ENCODE assay signal across 25 cellular contexts in the genomic region with DNA sequence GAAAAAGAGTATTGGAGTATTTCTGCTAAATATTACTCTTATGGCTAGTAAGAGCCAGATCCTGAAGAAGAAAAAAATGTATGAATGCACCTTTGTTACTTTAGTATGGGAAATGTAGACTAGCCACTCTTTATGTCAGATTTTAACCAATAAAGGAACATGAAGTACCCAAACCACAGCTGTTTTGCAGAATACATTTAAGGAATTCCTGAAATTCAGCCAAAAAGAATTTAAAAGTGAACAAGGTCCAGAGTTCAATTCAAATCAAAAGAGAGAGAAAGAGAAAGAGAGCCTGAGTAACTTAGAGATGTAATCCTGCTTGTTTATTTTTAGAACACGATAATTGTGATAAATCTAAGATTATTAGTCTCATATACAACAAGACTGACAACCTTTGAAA. TPM values are rescaled to one million over a fixed set of nuclear protein-coding genes. Genes with fewer than 3 reads are reported as not detected.
DNase-seq lines count a peak whose midpoint lies in the region; ATAC-seq and TF ChIP-seq lines count a peak whose summit lies in the region.
"Had no signal": no experiment of that assay in that cellular context is flagged by ENCODE, and none has a peak within 500 bp of the region (broad histone marks: within the 10 kb centered on the region; RNA-seq: fewer than 3 reads in every experiment).

No MANE protein-coding gene starts in this region.

- H3K9me3 Mint-ChIP-seq in progenitor cell of endocrine pancreas (ENCODE audit: low read depth) (peaks cover 5% of the 10 kb centered on the region), HFFc6 (no peaks in the 10 kb centered on the region)
- H3K9me3 Mint-ChIP-seq in effector memory CD8-positive, alpha-beta T cell = peaks cover 0 to 4% of the 10 kb centered on the region in 2 donors
- H3K9me3 Mint-ChIP-seq: dendritic cell treated with granulocyte-macrophage colony-stimulating factor and Interleukin-4, amounts not matched to agents 40 ng/mL and 50 ng/mL, for 4 days; T-helper 1 cell treated with Interleukin-12 subunit alpha and Interleukin-12 subunit beta and Interleukin-4 antibody, amounts not matched to agents 30 μg/mL and 1 μg/mL, for 36 hours had no signal

- H3K9me3 ChIP-seq in adipocyte (ENCODE audit: control insufficient read depth, low read length) = no peaks in the 10 kb centered on the region
- H3K9me3 ChIP-seq: mucosa of descending colon, pancreas had no signal

- H3K27me3 Mint-ChIP-seq in progenitor cell of endocrine pancreas (no peaks in the 10 kb centered on the region), HFFc6 (ENCODE audit: insufficient read depth) (peaks cover 4% of the 10 kb centered on the region)
- peaks cover 0 to 8% of the 10 kb centered on the region in 2 donors for H3K27me3 Mint-ChIP-seq in effector memory CD8-positive, alpha-beta T cell

- H3K4me1 Mint-ChIP-seq in progenitor cell of endocrine pancreas (ENCODE audit: low read depth) (peaks cover 44% of the 10 kb centered on the region), HFFc6 (ENCODE audit: low read depth) (peaks cover 9% of the 10 kb centered on the region; the same call in 1 of the 2 replicates)
- no peaks in the 10 kb centered on the region for H3K4me1 Mint-ChIP-seq in effector memory CD8-positive, alpha-beta T cell (ENCODE audit: low read depth in 2 of 2)

- H3K4me1 ChIP-seq in adipocyte (ENCODE audit: control insufficient read depth, insufficient read depth, low read length) = peaks cover 40% of the 10 kb centered on the region

- ATAC-seq in GM21576 (IDR thresholded peaks at IDR 0.05; ENCODE audit: unreplicated experiment) = no peak
- ATAC-seq in effector memory CD8-positive, alpha-beta T cell (replicated peaks) = no peak
- ATAC-seq: mucosa of descending colon, Panc1, pancreas, sciatic nerve had no signal

- peaks cover 2% of the 10 kb centered on the region for H3K36me3 Mint-ChIP-seq in progenitor cell of endocrine pancreas (ENCODE audit: insufficient read depth)
- no peaks in the 10 kb centered on the region for H3K36me3 Mint-ChIP-seq in effector memory CD8-positive, alpha-beta T cell (ENCODE audit: insufficient read depth)
- no peaks in the 10 kb centered on the region for H3K36me3 Mint-ChIP-seq in HFFc6 (ENCODE audit: low read depth)

- H3K27me3 ChIP-seq in adipocyte (replicated peaks; ENCODE audit: control insufficient read depth, insufficient read depth, low read length) = no peaks in the 10 kb centered on the region
- H3K27me3 ChIP-seq: pancreas had no signal

- H3K36me3 ChIP-seq in adipocyte (ENCODE audit: control insufficient read depth, insufficient read depth, low read length, severe bottlenecking) = no peaks in the 10 kb centered on the region
- H3K36me3 ChIP-seq: pancreas had no signal

- H3K27ac Mint-ChIP-seq in progenitor cell of endocrine pancreas (peak overlapping the region; percentile 88), HFFc6 (no peak overlapping the region)
- H3K27ac Mint-ChIP-seq in effector memory CD8-positive, alpha-beta T cell = no peak overlapping the region
- H3K27ac Mint-ChIP-seq: dendritic cell treated with granulocyte-macrophage colony-stimulating factor and Interleukin-4, amounts not matched to agents 40 ng/mL and 50 ng/mL, for 4 days; T-helper 1 cell treated with Interleukin-12 subunit alpha and Interleukin-12 subunit beta and Interleukin-4 antibody, amounts not matched to agents 30 μg/mL and 1 μg/mL, for 36 hours had no signal

- peak overlapping the region; percentile 72 for H3K4me3 Mint-ChIP-seq in progenitor cell of endocrine pancreas (ENCODE audit: low read depth)
- no peak overlapping the region for H3K4me3 Mint-ChIP-seq in effector memory CD8-positive, alpha-beta T cell
- H3K4me3 Mint-ChIP-seq in HFFc6 = no peak overlapping the region
- H3K4me3 Mint-ChIP-seq: dendritic cell treated with granulocyte-macrophage colony-stimulating factor and Interleukin-4, amounts not matched to agents 40 ng/mL and 50 ng/mL, for 4 days; T-helper 1 cell treated with Interleukin-12 subunit alpha and Interleukin-12 subunit beta and Interleukin-4 antibody, amounts not matched to agents 30 μg/mL and 1 μg/mL, for 36 hours had no signal

- H3K4me3 ChIP-seq in AG10803 (ENCODE audit: low read length) (no peak overlapping the region), adipocyte (ENCODE audit: low read length) (no peak overlapping the region)
- H3K4me3 ChIP-seq: mucosa of descending colon had no signal

- TF ChIP-seq CTCF in AG10803 (conservative IDR thresholded peaks at IDR 0.05; ENCODE audit: low read length) = no peak
- TF ChIP-seq CTCF in progenitor cell of endocrine pancreas (IDR thresholded peaks at IDR 0.05; ENCODE audit: unreplicated experiment) = no peak
- no peak for TF ChIP-seq CTCF in HFFc6 (IDR thresholded peaks at IDR 0.05)

- peak; percentile 33 for DNase-seq in AG10803 (ENCODE audit: low read depth)
- peak; percentile 75 for DNase-seq in adipocyte (ENCODE audit: low read depth)
- peak; percentile 69 for DNase-seq in fibroblast of peridontal ligament (ENCODE audit: extremely low read depth)
- DNase-seq in progenitor cell of endocrine pancreas (ENCODE audit: low spot score, unreplicated experiment) = no peak
- DNase-seq in effector memory CD8-positive, alpha-beta T cell = no peak
- no peak for DNase-seq in HFFc6
- no peak for DNase-seq in GM03348 (ENCODE audit: low spot score)
- DNase-seq: activated T-cell treated with anti-CD3 and anti-CD28 coated beads, Interleukin-2, amount 50 U/mL, for 1 hour; DMS79 treated with DMSO at 0.1 percent for 48 hours; islet precursor cell; KG1; mucosa of descending colon; MV-4-11; NCI-H2171 treated with DMSO at 0.1 percent for 48 hours; NCI-H524 treated with DMSO at 0.1 percent for 48 hours; pancreas; trophoblast cell had no signal

- no peak overlapping the region for H3K9ac ChIP-seq in adipocyte (ENCODE audit: low read length)

RNA-seq across cellular contexts. Expression of gene KCNJ16, which starts 1.2 kb away (rescaled TPM):
- total RNA-seq in progenitor cell of endocrine pancreas = 16.6 and 17.9 TPM in 2 replicates
- total RNA-seq in HFFc6 (2021; fragmentation: NEBNext Ultra II Directional; extraction: Animal tissue kit (Norgen Biotek cat#: 25700)) = not detected
- total RNA-seq: cardiac septum, endothelial cell of umbilical vein, H4 had no signal

Comparison
In these comparisons a context has a peak if more than half of its experiments do, and no peak if none do; other contexts are left out.
1. DNase-seq: peak in AG10803 (single experiment), adipocyte (single experiment) and fibroblast of peridontal ligament (single experiment); none in progenitor cell of endocrine pancreas (single experiment), effector memory CD8-positive, alpha-beta T cell (0 of 3), HFFc6 (single experiment) and GM03348 (single experiment).
2. RNA of gene KCNJ16, which starts 1.2 kb away (total RNA-seq): 16.6 to 17.9 TPM in progenitor cell of endocrine pancreas; not detected in HFFc6; every median in the first group is over 10 times any median in the second.